ENCODE assay signal across 18 cellular contexts in the genomic region with DNA sequence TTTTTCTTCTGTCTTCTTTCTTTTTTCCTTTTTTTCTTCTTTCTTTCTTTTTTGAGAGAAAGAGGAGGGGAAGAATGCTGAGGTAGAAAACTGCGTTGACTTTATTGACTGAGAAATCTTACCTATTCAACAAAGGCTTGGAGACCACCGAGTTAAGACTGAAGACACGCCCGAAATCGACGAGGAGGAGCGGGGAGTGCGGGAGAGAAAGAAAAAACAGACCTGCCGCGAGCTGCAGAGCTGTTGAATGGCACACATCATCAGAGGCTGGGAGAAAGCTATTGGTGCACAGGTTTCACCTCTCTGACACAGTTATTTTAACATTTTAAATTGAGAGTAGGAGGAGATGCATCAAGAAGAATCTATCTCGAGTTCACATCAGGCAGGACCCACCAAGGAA. TPM values are rescaled to one million over a fixed set of nuclear protein-coding genes. Genes with fewer than 3 reads are reported as not detected.
DNase-seq lines count a peak whose midpoint lies in the region; ATAC-seq, FAIRE-seq and TF ChIP-seq lines count a peak whose summit lies in the region.
"Had no signal": no experiment of that assay in that cellular context is flagged by ENCODE, and none has a peak within 500 bp of the region (broad histone marks: within the 10 kb centered on the region; RNA-seq: fewer than 3 reads in every experiment).

No MANE protein-coding gene starts in this region.

- H3K36me3 ChIP-seq in effector memory CD4-positive, alpha-beta T cell (ENCODE audit: control insufficient read depth, insufficient read depth, low read length): no peaks in the 10 kb centered on the region
- H3K36me3 ChIP-seq in kidney (ENCODE audit: control insufficient read depth in 1 of 2, insufficient read depth in 2 of 2, low read length in 2 of 2): no peaks in the 10 kb centered on the region

- intact Hi-C loops in activated naive CD4-positive, alpha-beta T cell treated with anti-CD3 and anti-CD28 coated beads for 36 hours (cut with micrococcal nuclease): loop anchor here (1.0 kb wide), 1 partner anchor 13 kb away; no protein-coding TSS in a partner anchor
- intact Hi-C loops in kidney (cut with DNase I): no loop called here

- DNase-seq in activated naive CD4-positive, alpha-beta T cell treated with anti-CD3 and anti-CD28 coated beads for 36 hours: no peak
- no peak for DNase-seq in activated naive CD4-positive, alpha-beta T cell treated with anti-CD3 and anti-CD28 coated beads, Interleukin-2, amount 10 ng/mL, durations not matched to agents 7 days and 5 days
- DNase-seq in activated naive CD8-positive, alpha-beta T cell treated with anti-CD3 and anti-CD28 coated beads, Interleukin-2, amount 50 U/mL, for 24 hours: no peak
- no peak for DNase-seq in stimulated activated effector memory CD8-positive, alpha-beta T cell treated with anti-CD3 and anti-CD28 coated beads, Interleukin-12 subunit alpha, Interleukin-12 subunit beta, amount 100 ng/mL, for 72 hours (ENCODE audit: low spot score in 2 of 2)
- DNase-seq in omental fat pad (ENCODE audit: low spot score): no peak
- DNase-seq in effector memory CD4-positive, alpha-beta T cell: no peak
- no peak for DNase-seq in kidney
- DNase-seq: NCI-H1694 treated with DMSO at 0.1 percent for 48 hours; NK-92 treated with Interleukin-12 subunit alpha and Interleukin-12 subunit beta, amount 100 ng/mL, for 24 hours; stimulated activated CD4-positive, alpha-beta T cell treated with anti-CD3 and anti-CD28 coated beads, Interleukin-12 subunit alpha, Interleukin-12 subunit beta, amount 100 ng/mL, for 4 hours; SW 1271 had no signal

- no peak overlapping the region for H3K4me3 ChIP-seq in effector memory CD4-positive, alpha-beta T cell (ENCODE audit: insufficient read depth, low read depth, low read length, poor library complexity, severe bottlenecking)
- no peak overlapping the region for H3K4me3 ChIP-seq in kidney (ENCODE audit: low read length in 2 of 2)

- H3K27me3 Mint-ChIP-seq in activated naive CD4-positive, alpha-beta T cell treated with anti-CD3 and anti-CD28 coated beads for 36 hours (ENCODE audit: low read depth): peaks cover 88% of the 10 kb centered on the region
- H3K27me3 Mint-ChIP-seq in activated naive CD4-positive, alpha-beta T cell treated with anti-CD3 and anti-CD28 coated beads, Interleukin-2, amount 10 ng/mL, durations not matched to agents 7 days and 5 days: peaks cover 96% of the 10 kb centered on the region
- peaks cover 91% of the 10 kb centered on the region for H3K27me3 Mint-ChIP-seq in activated naive CD8-positive, alpha-beta T cell treated with anti-CD3 and anti-CD28 coated beads, Interleukin-2, amount 50 U/mL, for 24 hours

- H3K4me1 ChIP-seq in effector memory CD4-positive, alpha-beta T cell (ENCODE audit: control insufficient read depth, insufficient read depth, low read length, poor library complexity, severe bottlenecking): no peaks in the 10 kb centered on the region
- peaks cover 0 to 7% of the 10 kb centered on the region in 2 donors for H3K4me1 ChIP-seq in kidney (ENCODE audit: control insufficient read depth in 1 of 2, insufficient read depth in 1 of 2, low read depth in 1 of 2, low read length in 2 of 2)

- ATAC-seq in GM18868 (IDR thresholded peaks at IDR 0.05; ENCODE audit: unreplicated experiment): peak; percentile 2
- peak; percentile 18 for ATAC-seq in activated naive CD8-positive, alpha-beta T cell treated with anti-CD3 and anti-CD28 coated beads, Interleukin-2, amount 50 U/mL, for 24 hours
- ATAC-seq in stimulated activated effector memory CD8-positive, alpha-beta T cell treated with anti-CD3 and anti-CD28 coated beads, Interleukin-12 subunit alpha, Interleukin-12 subunit beta, amount 100 ng/mL, for 72 hours: no peak
- no peak for ATAC-seq in omental fat pad (ENCODE audit: low FRiP score)
- ATAC-seq: activated CD8-positive, alpha-beta T cell treated with anti-CD3 and anti-CD28 coated beads, Interleukin-2, amount 10 ng/mL, durations not matched to agents 7 days and 5 days had no signal

- no peak overlapping the region for H3K27ac ChIP-seq in effector memory CD4-positive, alpha-beta T cell (ENCODE audit: insufficient read depth, low read length, poor library complexity, severe bottlenecking)
- H3K27ac ChIP-seq in kidney (ENCODE audit: low read depth in 2 of 2, low read length in 2 of 2): no peak overlapping the region

- peaks cover 3% of the 10 kb centered on the region for H3K9me3 Mint-ChIP-seq in activated naive CD4-positive, alpha-beta T cell treated with anti-CD3 and anti-CD28 coated beads for 36 hours
- peaks cover 5% of the 10 kb centered on the region for H3K9me3 Mint-ChIP-seq in activated naive CD4-positive, alpha-beta T cell treated with anti-CD3 and anti-CD28 coated beads, Interleukin-2, amount 10 ng/mL, durations not matched to agents 7 days and 5 days
- H3K9me3 Mint-ChIP-seq in activated naive CD8-positive, alpha-beta T cell treated with anti-CD3 and anti-CD28 coated beads, Interleukin-2, amount 50 U/mL, for 24 hours: peaks cover 7% of the 10 kb centered on the region
- H3K9me3 Mint-ChIP-seq in stimulated activated effector memory CD8-positive, alpha-beta T cell treated with anti-CD3 and anti-CD28 coated beads, Interleukin-12 subunit alpha, Interleukin-12 subunit beta, amount 100 ng/mL, for 72 hours: no peaks in the 10 kb centered on the region

- CTCF ChIA-PET in activated naive CD4-positive, alpha-beta T cell treated with anti-CD3 and anti-CD28 coated beads for 36 hours (lab: Charles Lee): interaction anchor here (0.8 kb wide), 1 partner anchor 14 kb away, joined by 4 read pairs; no protein-coding TSS in a partner anchor
- CTCF ChIA-PET in activated naive CD4-positive, alpha-beta T cell treated with anti-CD3 and anti-CD28 coated beads, Interleukin-2, amount 10 ng/mL, durations not matched to agents 7 days and 5 days (lab: Charles Lee): interaction anchor here (0.6 to 1.7 kb wide), 2 partner anchors 13 to 616 kb away, joined by 3 to 7 read pairs; no protein-coding TSS in a partner anchor

- no peaks in the 10 kb centered on the region for H3K9me3 ChIP-seq in effector memory CD4-positive, alpha-beta T cell (ENCODE audit: control insufficient read depth, low read length)
- H3K9me3 ChIP-seq in kidney (ENCODE audit: control insufficient read depth in 1 of 2, low read length in 2 of 2): peaks cover 7 to 10% of the 10 kb centered on the region in 2 donors

- H3K4me1 Mint-ChIP-seq in activated naive CD4-positive, alpha-beta T cell treated with anti-CD3 and anti-CD28 coated beads for 36 hours (ENCODE audit: low read depth): peaks cover 29% of the 10 kb centered on the region
- peaks cover 37% of the 10 kb centered on the region for H3K4me1 Mint-ChIP-seq in activated naive CD4-positive, alpha-beta T cell treated with anti-CD3 and anti-CD28 coated beads, Interleukin-2, amount 10 ng/mL, durations not matched to agents 7 days and 5 days
- peaks cover 30% of the 10 kb centered on the region for H3K4me1 Mint-ChIP-seq in activated naive CD8-positive, alpha-beta T cell treated with anti-CD3 and anti-CD28 coated beads, Interleukin-2, amount 50 U/mL, for 24 hours
- H3K4me1 Mint-ChIP-seq in stimulated activated effector memory CD8-positive, alpha-beta T cell treated with anti-CD3 and anti-CD28 coated beads, Interleukin-12 subunit alpha, Interleukin-12 subunit beta, amount 100 ng/mL, for 72 hours: peaks cover 27% of the 10 kb centered on the region

- no peak for TF ChIP-seq CTCF in omental fat pad (IDR thresholded peaks at IDR 0.05)
- TF ChIP-seq CTCF in kidney (IDR thresholded peaks at IDR 0.05; ENCODE audit: borderline replicate concordance, extremely low read depth, insufficient read depth): no peak

- peak overlapping the region; percentile 32 for H3K4me3 Mint-ChIP-seq in activated naive CD4-positive, alpha-beta T cell treated with anti-CD3 and anti-CD28 coated beads for 36 hours
- H3K4me3 Mint-ChIP-seq in activated naive CD4-positive, alpha-beta T cell treated with anti-CD3 and anti-CD28 coated beads, Interleukin-2, amount 10 ng/mL, durations not matched to agents 7 days and 5 days: no peak overlapping the region
- peak overlapping the region; percentile 35 for H3K4me3 Mint-ChIP-seq in activated naive CD8-positive, alpha-beta T cell treated with anti-CD3 and anti-CD28 coated beads, Interleukin-2, amount 50 U/mL, for 24 hours
- peak overlapping the region; percentile 28 for H3K4me3 Mint-ChIP-seq in stimulated activated effector memory CD8-positive, alpha-beta T cell treated with anti-CD3 and anti-CD28 coated beads, Interleukin-12 subunit alpha, Interleukin-12 subunit beta, amount 100 ng/mL, for 72 hours
- H3K4me3 Mint-ChIP-seq: activated CD8-positive, alpha-beta T cell treated with anti-CD3 and anti-CD28 coated beads, Interleukin-2, amount 10 ng/mL, durations not matched to agents 7 days and 5 days; central memory CD8-positive, alpha-beta T cell had no signal

- peaks cover 1% of the 10 kb centered on the region for H3K36me3 Mint-ChIP-seq in activated naive CD4-positive, alpha-beta T cell treated with anti-CD3 and anti-CD28 coated beads for 36 hours (ENCODE audit: low read depth)
- H3K36me3 Mint-ChIP-seq in activated naive CD4-positive, alpha-beta T cell treated with anti-CD3 and anti-CD28 coated beads, Interleukin-2, amount 10 ng/mL, durations not matched to agents 7 days and 5 days: peaks cover 4% of the 10 kb centered on the region
- H3K36me3 Mint-ChIP-seq in activated naive CD8-positive, alpha-beta T cell treated with anti-CD3 and anti-CD28 coated beads, Interleukin-2, amount 50 U/mL, for 24 hours (ENCODE audit: low read depth): peaks cover 7% of the 10 kb centered on the region
- H3K36me3 Mint-ChIP-seq in stimulated activated effector memory CD8-positive, alpha-beta T cell treated with anti-CD3 and anti-CD28 coated beads, Interleukin-12 subunit alpha, Interleukin-12 subunit beta, amount 100 ng/mL, for 72 hours: no peaks in the 10 kb centered on the region

- no peak for FAIRE-seq in kidney (lab: Jason Lieb, UNC)
- FAIRE-seq: H54 had no signal

- H3K9ac ChIP-seq in kidney (ENCODE audit: low read length in 2 of 2): no peak overlapping the region

- peaks cover 21% of the 10 kb centered on the region for H3K27me3 ChIP-seq in effector memory CD4-positive, alpha-beta T cell (replicated peaks; ENCODE audit: control insufficient read depth, insufficient read depth, low read length, poor library complexity, severe bottlenecking)

- H3K27ac Mint-ChIP-seq in activated naive CD4-positive, alpha-beta T cell treated with anti-CD3 and anti-CD28 coated beads for 36 hours: no peak overlapping the region
- H3K27ac Mint-ChIP-seq in activated naive CD4-positive, alpha-beta T cell treated with anti-CD3 and anti-CD28 coated beads, Interleukin-2, amount 10 ng/mL, durations not matched to agents 7 days and 5 days: no peak overlapping the region
- H3K27ac Mint-ChIP-seq in activated naive CD8-positive, alpha-beta T cell treated with anti-CD3 and anti-CD28 coated beads, Interleukin-2, amount 50 U/mL, for 24 hours: no peak overlapping the region
- H3K27ac Mint-ChIP-seq in stimulated activated effector memory CD8-positive, alpha-beta T cell treated with anti-CD3 and anti-CD28 coated beads, Interleukin-12 subunit alpha, Interleukin-12 subunit beta, amount 100 ng/mL, for 72 hours: no peak overlapping the region
- H3K27ac Mint-ChIP-seq: activated CD8-positive, alpha-beta T cell treated with anti-CD3 and anti-CD28 coated beads, Interleukin-2, amount 10 ng/mL, durations not matched to agents 7 days and 5 days; nephron had no signal

RNA-seq across cellular contexts. Expression of a gene that starts 5.1 kb away (rescaled TPM):
- not detected for total RNA-seq in activated naive CD4-positive, alpha-beta T cell treated with anti-CD3 and anti-CD28 coated beads for 36 hours
- 1 to 10 TPM in 1 of 4 donors, not detected in 3; 1.4 TPM for total RNA-seq in omental fat pad
- not detected for total RNA-seq in kidney
- polyA plus RNA-seq in kidney (ENCODE audit: insufficient read depth, low read depth, low replicate concordance): not detected
- total RNA-seq: activated CD8-positive, alpha-beta T cell treated with anti-CD3 and anti-CD28 coated beads, Interleukin-2, amount 10 ng/mL, durations not matched to agents 7 days and 5 days; HT1080; RPMI7951 had no signal

RNA-seq across cellular contexts. Expression of a gene that starts 45.5 kb away (rescaled TPM):
- not detected for total RNA-seq in activated naive CD4-positive, alpha-beta T cell treated with anti-CD3 and anti-CD28 coated beads for 36 hours
- total RNA-seq in omental fat pad: under 1 TPM in 1 of 4 donors, not detected in 3; 0.74 TPM
- 8.7 TPM for total RNA-seq in kidney
- 193 TPM for polyA plus RNA-seq in kidney (ENCODE audit: insufficient read depth, low read depth, low replicate concordance)
- total RNA-seq: activated CD8-positive, alpha-beta T cell treated with anti-CD3 and anti-CD28 coated beads, Interleukin-2, amount 10 ng/mL, durations not matched to agents 7 days and 5 days; HT1080; RPMI7951 had no signal

Comparison
In these comparisons a context has a peak if more than half of its experiments do, and no peak if none do; other contexts are left out.
1. ATAC-seq: peak in GM18868 (single experiment) and activated naive CD8-positive, alpha-beta T cell treated with anti-CD3 and anti-CD28 coated beads, Interleukin-2, amount 50 U/mL, for 24 hours (single experiment); none in stimulated activated effector memory CD8-positive, alpha-beta T cell treated with anti-CD3 and anti-CD28 coated beads, Interleukin-12 subunit alpha, Interleukin-12 subunit beta, amount 100 ng/mL, for 72 hours (single experiment) and omental fat pad (single experiment).